ENCODE assay signal across 1 cellular context in genomic region chr12:123026094-123026853, GRCh38.
A peak's percentile ranks its signal among the peaks of the same experiment; 100 is the strongest.
TF ChIP-seq lines count a peak whose summit lies in the region.

No MANE protein-coding gene starts in this region.

TF ChIP-seq in H1, 55 proteins besides CTCF, POLR2A, EP300 and RAD21 (continued from another document):
- TF ChIP-seq YY1 (IDR thresholded peaks at IDR 0.05; ENCODE audit: low read depth, low read length) (no peak), E2F6 (IDR thresholded peaks at IDR 0.05) (no peak), TEAD4 (IDR thresholded peaks at IDR 0.05; ENCODE audit: low read depth, low read length) (peak; percentile 69; the same call in 1 of the 2 replicates)
